Comparison of ENCODE assay signal across 8 cellular contexts in the genomic region with DNA sequence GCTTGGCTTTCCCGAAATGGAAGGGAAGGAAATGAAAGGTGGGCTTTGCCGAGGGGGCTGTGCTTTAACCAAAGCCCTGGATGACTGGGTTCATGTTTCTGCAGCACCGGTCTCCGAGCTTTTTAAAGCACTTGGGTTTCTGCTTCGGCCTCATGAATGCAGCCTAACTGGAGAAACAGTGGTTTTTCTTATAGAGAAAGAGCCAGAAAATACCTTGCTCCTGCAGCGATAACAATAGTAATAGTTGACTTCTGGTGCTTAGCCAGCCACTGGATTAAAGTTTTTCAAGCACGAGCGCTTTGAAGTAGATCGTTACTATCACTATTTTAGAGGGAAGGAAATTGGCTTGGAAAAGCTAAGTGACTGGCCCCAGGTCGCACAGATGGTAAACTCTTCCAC. TPM values are rescaled to one million over a fixed set of nuclear protein-coding genes. Genes with fewer than 3 reads are reported as not detected.
DNase-seq lines count a peak whose midpoint lies in the region; ATAC-seq and TF ChIP-seq lines count a peak whose summit lies in the region.

No MANE protein-coding gene starts in this region.

- TF ChIP-seq POLR2A in breast epithelium (IDR thresholded peaks at IDR 0.05), result no peak

- TF ChIP-seq CTCF in 22Rv1 (IDR thresholded peaks at IDR 0.05) (no peak), breast epithelium (IDR thresholded peaks at IDR 0.05) (no peak), foreskin keratinocyte (conservative IDR thresholded peaks at IDR 0.05) (no peak)

- ATAC-seq in GM19035 (IDR thresholded peaks at IDR 0.05; ENCODE audit: unreplicated experiment) (peak; percentile 13), foreskin keratinocyte (no peak)

- H3K9me3 ChIP-seq in KOPT-K1 (ENCODE audit: insufficient read depth, low read length, poor library complexity, severe bottlenecking), result no peaks in the 10 kb centered on the region
- no peaks in the 10 kb centered on the region for H3K9me3 ChIP-seq in breast epithelium
- peaks cover 1% of the 10 kb centered on the region for H3K9me3 ChIP-seq in mesodermal cell (ENCODE audit: control insufficient read depth, low read length)

- DNase-seq in breast epithelium (ENCODE audit: low spot score in 2 of 2) (no peak), foreskin keratinocyte (no peak), occipital lobe (lab: John Stamatoyannopoulos, UW) (no peak), DMS79 treated with DMSO at 0.1 percent for 48 hours (lab: John Stamatoyannopoulos, UW) (no peak)

- intact Hi-C loops in breast epithelium (cut with DNase I; ENCODE audit: low total_unique reads), result no loop called here

- H3K27ac ChIP-seq in 22Rv1, result peak overlapping the region; percentile 73
- H3K27ac ChIP-seq in KOPT-K1 (ENCODE audit: low read depth, low read length, poor library complexity, severe bottlenecking), result peak overlapping the region; percentile 60
- peak overlapping the region; percentile 85 to 87 for H3K27ac ChIP-seq in breast epithelium
- peak overlapping the region; percentile 89 for H3K27ac ChIP-seq in mesodermal cell (ENCODE audit: low read depth, low read length, severe bottlenecking)
- H3K27ac ChIP-seq in foreskin keratinocyte, result no peak overlapping the region

- H3K4me3 ChIP-seq in breast epithelium (peak overlapping the region; percentile 63 to 94 (median 75)), mesodermal cell (ENCODE audit: extremely low read depth, insufficient read depth, low read length, poor library complexity, severe bottlenecking) (peak overlapping the region; percentile 71)

- H3K4me1 ChIP-seq in breast epithelium, result peaks cover 0 to 5% of the 10 kb centered on the region in 2 donors
- peaks cover 9% of the 10 kb centered on the region for H3K4me1 ChIP-seq in mesodermal cell (ENCODE audit: control insufficient read depth, insufficient read depth, low read length, poor library complexity, severe bottlenecking)
- peaks cover 34% of the 10 kb centered on the region for H3K4me1 ChIP-seq in foreskin keratinocyte

- no peaks in the 10 kb centered on the region for H3K36me3 ChIP-seq in KOPT-K1 (ENCODE audit: insufficient read depth, low read length)
- no peaks in the 10 kb centered on the region for H3K36me3 ChIP-seq in breast epithelium
- peaks cover 3% of the 10 kb centered on the region for H3K36me3 ChIP-seq in mesodermal cell (ENCODE audit: control insufficient read depth, insufficient read depth, low read length)

- H3K27me3 ChIP-seq in breast epithelium (no peaks in the 10 kb centered on the region), foreskin keratinocyte (no peaks in the 10 kb centered on the region)

- WGBS in mesodermal cell (ENCODE audit: insufficient coverage in 2 of 2), 2 experiments, result 0% methylated on average over 6 to 8 of the region's 10 CpGs

RNA-seq across cellular contexts. Expression of a gene that starts 0.5 kb away (rescaled TPM):
- total RNA-seq in breast epithelium (10 to 100 TPM; 35.7 to 60.7 (median 49.2) TPM), foreskin keratinocyte (51.6 and 57.5 TPM in 2 replicates), occipital lobe (224 TPM)
- polyA plus RNA-seq in mesodermal cell (2013, experiment 1 of 2), result 51.5 TPM
- polyA plus RNA-seq in mesodermal cell (2013, experiment 2 of 2), result 46.2 TPM
- polyA plus RNA-seq in foreskin keratinocyte, result 11.3 and 13.8 TPM in 2 replicates
